In the genomic region with DNA sequence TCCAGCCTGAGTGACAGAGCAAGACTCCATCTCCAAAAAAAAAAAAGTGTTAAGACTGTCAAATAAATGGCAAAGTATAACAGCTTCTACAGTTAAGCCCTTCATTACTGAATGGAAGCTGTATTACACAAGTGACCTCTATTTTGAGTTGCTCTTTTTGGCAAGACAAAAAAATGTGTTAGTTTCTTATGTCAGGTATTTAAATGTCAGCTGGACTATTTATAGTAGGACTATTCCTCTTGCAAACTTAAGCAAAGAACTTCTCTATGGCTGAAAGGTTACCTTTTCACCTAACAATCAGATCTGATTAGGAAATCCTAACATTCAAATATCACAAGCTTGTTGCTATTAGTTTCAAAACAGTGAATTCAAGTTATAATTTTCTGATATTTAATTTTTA, we compare ENCODE assay signal across 20 cellular contexts. TPM values are rescaled to one million over a fixed set of nuclear protein-coding genes. Genes with fewer than 3 reads are reported as not detected.
DNase-seq lines count a peak whose midpoint lies in the region; ATAC-seq and TF ChIP-seq lines count a peak whose summit lies in the region.
"Had no signal": no experiment of that assay in that cellular context is flagged by ENCODE, and none has a peak within 500 bp of the region (broad histone marks: within the 10 kb centered on the region; RNA-seq: fewer than 3 reads in every experiment).

No MANE protein-coding gene starts in this region.

- intact Hi-C loops in Right ventricle myocardium inferior (cut with DNase I): no loop called here
- intact Hi-C loops in cardiac septum (cut with DNase I): no loop called here
- intact Hi-C loops in left ventricle myocardium inferior (cut with micrococcal nuclease): no loop called here
- intact Hi-C loops in psoas muscle (cut with DNase I): no loop called here

- H3K27me3 ChIP-seq in left ventricle myocardium inferior (ENCODE audit: low read depth) (no peaks in the 10 kb centered on the region), psoas muscle (ENCODE audit: insufficient read depth in 3 of 3, low read length in 2 of 3) (no peaks in the 10 kb centered on the region)
- H3K27me3 ChIP-seq: ascending aorta, SJSA1 had no signal

- DNase-seq in Right ventricle myocardium inferior (ENCODE audit: missing footprints): no peak
- DNase-seq in cardiac septum (ENCODE audit: low spot score): no peak
- DNase-seq in left ventricle myocardium inferior: no peak
- DNase-seq in psoas muscle: no peak
- no peak for DNase-seq in activated effector memory CD4-positive, alpha-beta T cell treated with anti-CD3 and anti-CD28 coated beads, Interleukin-2, amount 50 U/mL, for 16 hours
- no peak for DNase-seq in stimulated activated CD4-positive, alpha-beta T cell treated with anti-CD3 and anti-CD28 coated beads, Interleukin-4, amount 100 ng/mL, for 1 hour
- DNase-seq in middle frontal gyrus (ENCODE audit: extremely low spot score, low spot score): no peak
- DNase-seq: activated CD4-positive, CD25-positive, alpha-beta regulatory T cell; central memory CD4-positive, alpha-beta T cell; islet precursor cell; NCI-H1417; NCI-H2029 treated with DMSO at 0.1 percent for 48 hours; NCI-H526 treated with DMSO at 0.1 percent for 48 hours; substantia nigra; T-cell had no signal

- H3K4me3 ChIP-seq in left ventricle myocardium inferior (peak overlapping the region; percentile 7), psoas muscle (peak overlapping the region; percentile 44)
- H3K4me3 ChIP-seq: ascending aorta, lung, SJSA1 had no signal

- ATAC-seq in Right ventricle myocardium inferior (peak; percentile 45), psoas muscle (peak; percentile 43 to 75 (median 56)), GM18498 (IDR thresholded peaks at IDR 0.05; ENCODE audit: unreplicated experiment) (no peak)
- ATAC-seq: T-cell had no signal

- H3K9me3 ChIP-seq in left ventricle myocardium inferior (replicated peaks): no peaks in the 10 kb centered on the region
- no peaks in the 10 kb centered on the region for H3K9me3 ChIP-seq in psoas muscle
- H3K9me3 ChIP-seq: ascending aorta, SJSA1 had no signal

- H3K27ac ChIP-seq in left ventricle myocardium inferior (replicated peaks) (peak overlapping the region; percentile 71), psoas muscle (peak overlapping the region; percentile 64)
- H3K27ac ChIP-seq: ascending aorta, KMS-11, SJSA1 had no signal

- peaks cover 11% of the 10 kb centered on the region for H3K36me3 ChIP-seq in left ventricle myocardium inferior
- peaks cover 0 to 14% of the 10 kb centered on the region in 2 donors for H3K36me3 ChIP-seq in psoas muscle (ENCODE audit: insufficient read depth in 1 of 2, low read depth in 1 of 2)

- no peak for TF ChIP-seq CTCF in left ventricle myocardium inferior (IDR thresholded peaks at IDR 0.05; ENCODE audit: borderline replicate concordance)
- TF ChIP-seq CTCF in psoas muscle (IDR thresholded peaks at IDR 0.05): no peak

- H3K4me1 ChIP-seq in left ventricle myocardium inferior (peaks cover 94% of the 10 kb centered on the region), psoas muscle (peaks cover 68% of the 10 kb centered on the region)

RNA-seq across cellular contexts. Expression of a gene that starts 12.4 kb away (rescaled TPM):
- total RNA-seq in Right ventricle myocardium inferior (74.3 TPM), cardiac septum (70.3 TPM), left ventricle myocardium inferior (77.1 TPM), psoas muscle (10 to 100 TPM; 45.2 to 78.1 (median 57.5) TPM)
- 100 to 1,000 TPM in 2 of 3 donors, 10 to 100 TPM in 1; 57.1 to 165 (median 103) TPM for polyA plus RNA-seq in psoas muscle

RNA-seq across cellular contexts. Expression of a gene that starts 53.0 kb away (rescaled TPM):
- total RNA-seq in Right ventricle myocardium inferior (31.2 TPM), cardiac septum (15.2 TPM), left ventricle myocardium inferior (17.3 TPM), psoas muscle (10 to 100 TPM; 17.5 to 59.2 (median 35.0) TPM)
- polyA plus RNA-seq in psoas muscle: 10 to 100 TPM; 23.8 to 55.1 (median 49.2) TPM
